In genomic region chrX:23782863-23783568, GRCh38 we compare ENCODE assay signal across 1 cellular context.
TF ChIP-seq lines count a peak whose summit lies in the region.

Gene SAT1 (plus strand): TSS chrX:23783173. CDS start chrX:23783352, 179 bp downstream.

TF ChIP-seq in GM12878, 131 proteins besides CTCF, POLR2A, EP300 and RAD21 (continued from another document and continues in another):
- TF ChIP-seq PML (IDR thresholded peaks at IDR 0.05; ENCODE audit: low read length) (peak; percentile 98), ATF3 (IDR thresholded peaks at IDR 0.05; ENCODE audit: borderline replicate concordance, extremely low read depth, low read depth, low read length) (no peak), BCLAF1 (IDR thresholded peaks at IDR 0.05) (no peak), HDGF (IDR thresholded peaks at IDR 0.05) (no peak), ZNF274 (IDR thresholded peaks at IDR 0.05; ENCODE audit: insufficient read depth, insufficient read length) (no peak), ZNF217 (IDR thresholded peaks at IDR 0.05) (no peak), MYC (IDR thresholded peaks at IDR 0.05; ENCODE audit: insufficient read depth, insufficient read length, insufficient replicate concordance, low read length, severe bottlenecking) (no peak), ZSCAN29 (IDR thresholded peaks at IDR 0.05) (no peak), BRCA1 (IDR thresholded peaks at IDR 0.05; ENCODE audit: low read depth, low read length) (no peak), SPI1 (IDR thresholded peaks at IDR 0.05; ENCODE audit: borderline replicate concordance, insufficient read depth, low read depth, low read length) (peak; percentile 8; the same call in 1 of the 2 replicates), PKNOX1 (IDR thresholded peaks at IDR 0.05) (peak; percentile 14; the same call in 1 of the 2 replicates), PBX3 (IDR thresholded peaks at IDR 0.05; ENCODE audit: insufficient replicate concordance, low read depth, low read length) (peak; percentile 52), POLR2AphosphoS2 (IDR thresholded peaks at IDR 0.05; ENCODE audit: low read depth, low read length) (peak; percentile 99), KDM1A (IDR thresholded peaks at IDR 0.05; ENCODE audit: borderline replicate concordance) (no peak), IKZF2 (IDR thresholded peaks at IDR 0.05) (peak; percentile 16 to 25; a peak in 2 of 4 replicates), TARDBP (IDR thresholded peaks at IDR 0.05; ENCODE audit: borderline replicate concordance) (no peak), TCF3 (IDR thresholded peaks at IDR 0.05; ENCODE audit: borderline replicate concordance, insufficient read depth, low read depth, low read length) (peak; percentile 86; the same call in 1 of the 2 replicates), CREB1 (IDR thresholded peaks at IDR 0.05; ENCODE audit: low read depth) (peak; percentile 85), STAT1 (conservative IDR thresholded peaks at IDR 0.05) (no peak), CBX3 (IDR thresholded peaks at IDR 0.05; ENCODE audit: borderline replicate concordance, low read depth) (no peak), HDAC2 (IDR thresholded peaks at IDR 0.05) (no peak), SIN3A (IDR thresholded peaks at IDR 0.05; ENCODE audit: low read depth, low read length) (no peak), NFYA (IDR thresholded peaks at IDR 0.05; ENCODE audit: borderline replicate concordance, low read depth, low read length) (no peak), CHD1 (IDR thresholded peaks at IDR 0.05; ENCODE audit: low read depth, low read length) (0 out of 2 replicates have a peak, but pooled peaks have one; percentile 76), ZBTB33 (IDR thresholded peaks at IDR 0.05) (no peak), NR2C2 (IDR thresholded peaks at IDR 0.05; ENCODE audit: borderline replicate concordance, control insufficient read depth, insufficient read length, low read depth) (no peak), TCF12 (IDR thresholded peaks at IDR 0.05; ENCODE audit: low read depth, low read length) (peak; percentile 66; the same call in 1 of the 2 replicates), EED (IDR thresholded peaks at IDR 0.05; ENCODE audit: low read depth) (peak; percentile 12; the same call in 1 of the 2 replicates), FOXM1 (IDR thresholded peaks at IDR 0.05; ENCODE audit: low read depth, low read length) (peak; percentile 41; the same call in 1 of the 2 replicates), RB1 (IDR thresholded peaks at IDR 0.05; ENCODE audit: borderline replicate concordance) (no peak; the same call in 1 of the 2 replicates), POLR2AphosphoS5 (IDR thresholded peaks at IDR 0.05; ENCODE audit: low read length) (peak; percentile 99), RCOR1 (conservative IDR thresholded peaks at IDR 0.05; ENCODE audit: low read depth, low read length) (no peak), WRNIP1 (IDR thresholded peaks at IDR 0.05; ENCODE audit: borderline replicate concordance, low read depth, low read length) (no peak), BCL11A (IDR thresholded peaks at IDR 0.05; ENCODE audit: low read depth, low read length) (no peak), RAD51 (IDR thresholded peaks at IDR 0.05) (no peak), MEF2A (IDR thresholded peaks at IDR 0.05; ENCODE audit: insufficient read depth, low read depth, low read length) (no peak), EGR1 (IDR thresholded peaks at IDR 0.05; ENCODE audit: borderline replicate concordance in 1 of 2, low read depth in 2 of 2, low read length in 2 of 2) (no peak), ZNF687 (IDR thresholded peaks at IDR 0.05) (peak; percentile 92), MXI1 (IDR thresholded peaks at IDR 0.05; ENCODE audit: low read depth, low read length) (peak; percentile 37; the same call in 1 of the 2 replicates)
- TF ChIP-seq, protein P1, sequence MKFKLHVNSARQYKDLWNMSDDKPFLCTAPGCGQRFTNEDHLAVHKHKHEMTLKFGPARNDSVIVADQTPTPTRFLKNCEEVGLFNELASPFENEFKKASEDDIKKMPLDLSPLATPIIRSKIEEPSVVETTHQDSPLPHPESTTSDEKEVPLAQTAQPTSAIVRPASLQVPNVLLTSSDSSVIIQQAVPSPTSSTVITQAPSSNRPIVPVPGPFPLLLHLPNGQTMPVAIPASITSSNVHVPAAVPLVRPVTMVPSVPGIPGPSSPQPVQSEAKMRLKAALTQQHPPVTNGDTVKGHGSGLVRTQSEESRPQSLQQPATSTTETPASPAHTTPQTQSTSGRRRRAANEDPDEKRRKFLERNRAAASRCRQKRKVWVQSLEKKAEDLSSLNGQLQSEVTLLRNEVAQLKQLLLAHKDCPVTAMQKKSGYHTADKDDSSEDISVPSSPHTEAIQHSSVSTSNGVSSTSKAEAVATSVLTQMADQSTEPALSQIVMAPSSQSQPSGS (IDR thresholded peaks at IDR 0.05; ENCODE audit: low read length) = peak; percentile 39; the same call in 1 of the 2 replicates
- TF ChIP-seq, protein P2, sequence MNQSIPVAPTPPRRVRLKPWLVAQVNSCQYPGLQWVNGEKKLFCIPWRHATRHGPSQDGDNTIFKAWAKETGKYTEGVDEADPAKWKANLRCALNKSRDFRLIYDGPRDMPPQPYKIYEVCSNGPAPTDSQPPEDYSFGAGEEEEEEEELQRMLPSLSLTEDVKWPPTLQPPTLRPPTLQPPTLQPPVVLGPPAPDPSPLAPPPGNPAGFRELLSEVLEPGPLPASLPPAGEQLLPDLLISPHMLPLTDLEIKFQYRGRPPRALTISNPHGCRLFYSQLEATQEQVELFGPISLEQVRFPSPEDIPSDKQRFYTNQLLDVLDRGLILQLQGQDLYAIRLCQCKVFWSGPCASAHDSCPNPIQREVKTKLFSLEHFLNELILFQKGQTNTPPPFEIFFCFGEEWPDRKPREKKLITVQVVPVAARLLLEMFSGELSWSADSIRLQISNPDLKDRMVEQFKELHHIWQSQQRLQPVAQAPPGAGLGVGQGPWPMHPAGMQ (IDR thresholded peaks at IDR 0.05; ENCODE audit: borderline replicate concordance) = no peak
- TF ChIP-seq, protein P3, sequence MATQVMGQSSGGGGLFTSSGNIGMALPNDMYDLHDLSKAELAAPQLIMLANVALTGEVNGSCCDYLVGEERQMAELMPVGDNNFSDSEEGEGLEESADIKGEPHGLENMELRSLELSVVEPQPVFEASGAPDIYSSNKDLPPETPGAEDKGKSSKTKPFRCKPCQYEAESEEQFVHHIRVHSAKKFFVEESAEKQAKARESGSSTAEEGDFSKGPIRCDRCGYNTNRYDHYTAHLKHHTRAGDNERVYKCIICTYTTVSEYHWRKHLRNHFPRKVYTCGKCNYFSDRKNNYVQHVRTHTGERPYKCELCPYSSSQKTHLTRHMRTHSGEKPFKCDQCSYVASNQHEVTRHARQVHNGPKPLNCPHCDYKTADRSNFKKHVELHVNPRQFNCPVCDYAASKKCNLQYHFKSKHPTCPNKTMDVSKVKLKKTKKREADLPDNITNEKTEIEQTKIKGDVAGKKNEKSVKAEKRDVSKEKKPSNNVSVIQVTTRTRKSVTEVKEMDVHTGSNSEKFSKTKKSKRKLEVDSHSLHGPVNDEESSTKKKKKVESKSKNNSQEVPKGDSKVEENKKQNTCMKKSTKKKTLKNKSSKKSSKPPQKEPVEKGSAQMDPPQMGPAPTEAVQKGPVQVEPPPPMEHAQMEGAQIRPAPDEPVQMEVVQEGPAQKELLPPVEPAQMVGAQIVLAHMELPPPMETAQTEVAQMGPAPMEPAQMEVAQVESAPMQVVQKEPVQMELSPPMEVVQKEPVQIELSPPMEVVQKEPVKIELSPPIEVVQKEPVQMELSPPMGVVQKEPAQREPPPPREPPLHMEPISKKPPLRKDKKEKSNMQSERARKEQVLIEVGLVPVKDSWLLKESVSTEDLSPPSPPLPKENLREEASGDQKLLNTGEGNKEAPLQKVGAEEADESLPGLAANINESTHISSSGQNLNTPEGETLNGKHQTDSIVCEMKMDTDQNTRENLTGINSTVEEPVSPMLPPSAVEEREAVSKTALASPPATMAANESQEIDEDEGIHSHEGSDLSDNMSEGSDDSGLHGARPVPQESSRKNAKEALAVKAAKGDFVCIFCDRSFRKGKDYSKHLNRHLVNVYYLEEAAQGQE (IDR thresholded peaks at IDR 0.05; ENCODE audit: low read depth, low read length) = no peak
- TF ChIP-seq, protein P4, sequence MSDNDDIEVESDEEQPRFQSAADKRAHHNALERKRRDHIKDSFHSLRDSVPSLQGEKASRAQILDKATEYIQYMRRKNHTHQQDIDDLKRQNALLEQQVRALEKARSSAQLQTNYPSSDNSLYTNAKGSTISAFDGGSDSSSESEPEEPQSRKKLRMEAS (IDR thresholded peaks at IDR 0.05; ENCODE audit: low read depth, low read length) = no peak
